Comparison of ENCODE assay signal across 20 cellular contexts in genomic region chr5:463301-463700, GRCh38. TPM values are rescaled to one million over a fixed set of nuclear protein-coding genes. Genes with fewer than 3 reads are reported as not detected.
A peak's percentile ranks its signal among the peaks of the same experiment; 100 is the strongest.
DNase-seq lines count a peak whose midpoint lies in the region; ATAC-seq and TF ChIP-seq lines count a peak whose summit lies in the region.
"Had no signal": no experiment of that assay in that cellular context is flagged by ENCODE, and none has a peak within 500 bp of the region (broad histone marks: within the 10 kb centered on the region; RNA-seq: fewer than 3 reads in every experiment).

No MANE protein-coding gene starts in this region.

- ATAC-seq in activated naive CD8-positive, alpha-beta T cell treated with anti-CD3 and anti-CD28 coated beads, Interleukin-2, amount 50 U/mL, for 24 hours: no peak
- no peak for ATAC-seq in stimulated activated effector memory CD8-positive, alpha-beta T cell treated with anti-CD3 and anti-CD28 coated beads, Interleukin-12 subunit alpha, Interleukin-12 subunit beta, amount 100 ng/mL, for 72 hours
- ATAC-seq in HG02610 (IDR thresholded peaks at IDR 0.05; ENCODE audit: unreplicated experiment): no peak

- no peaks in the 10 kb centered on the region for H3K9me3 Mint-ChIP-seq in activated naive CD4-positive, alpha-beta T cell treated with anti-CD3 and anti-CD28 coated beads for 36 hours
- no peaks in the 10 kb centered on the region for H3K9me3 Mint-ChIP-seq in activated naive CD8-positive, alpha-beta T cell treated with anti-CD3 and anti-CD28 coated beads, Interleukin-2, amount 50 U/mL, for 24 hours
- no peaks in the 10 kb centered on the region for H3K9me3 Mint-ChIP-seq in stimulated activated effector memory CD8-positive, alpha-beta T cell treated with anti-CD3 and anti-CD28 coated beads, Interleukin-12 subunit alpha, Interleukin-12 subunit beta, amount 100 ng/mL, for 72 hours
- H3K9me3 Mint-ChIP-seq: CD14-positive monocyte; neural crest cell; T-helper 1 cell treated with Interleukin-12 subunit alpha and Interleukin-12 subunit beta and Interleukin-4 antibody, amounts not matched to agents 30 μg/mL and 1 μg/mL, for 36 hours had no signal

- TF ChIP-seq POLR2A in Peyer's patch (IDR thresholded peaks at IDR 0.05): no peak

- intact Hi-C loops in activated naive CD4-positive, alpha-beta T cell treated with anti-CD3 and anti-CD28 coated beads for 36 hours (cut with micrococcal nuclease): no loop called here

- CTCF ChIA-PET in activated naive CD4-positive, alpha-beta T cell treated with anti-CD3 and anti-CD28 coated beads for 36 hours (lab: Charles Lee): interaction anchor here (0.6 kb wide), 1 partner anchor 11 kb away, joined by 3 read pairs; no protein-coding TSS in a partner anchor

- H3K27ac ChIP-seq in Peyer's patch: no peak overlapping the region
- H3K27ac ChIP-seq: thoracic aorta, VCaP had no signal

- no peaks in the 10 kb centered on the region for H3K4me1 ChIP-seq in Peyer's patch

- H3K4me3 Mint-ChIP-seq in activated naive CD4-positive, alpha-beta T cell treated with anti-CD3 and anti-CD28 coated beads for 36 hours: no peak overlapping the region
- H3K4me3 Mint-ChIP-seq in activated naive CD8-positive, alpha-beta T cell treated with anti-CD3 and anti-CD28 coated beads, Interleukin-2, amount 50 U/mL, for 24 hours: no peak overlapping the region
- no peak overlapping the region for H3K4me3 Mint-ChIP-seq in stimulated activated effector memory CD8-positive, alpha-beta T cell treated with anti-CD3 and anti-CD28 coated beads, Interleukin-12 subunit alpha, Interleukin-12 subunit beta, amount 100 ng/mL, for 72 hours
- H3K4me3 Mint-ChIP-seq: CD14-positive monocyte; neural crest cell; T-helper 1 cell treated with Interleukin-12 subunit alpha and Interleukin-12 subunit beta and Interleukin-4 antibody, amounts not matched to agents 30 μg/mL and 1 μg/mL, for 36 hours had no signal

- peaks cover 55% of the 10 kb centered on the region for H3K4me1 Mint-ChIP-seq in activated naive CD4-positive, alpha-beta T cell treated with anti-CD3 and anti-CD28 coated beads for 36 hours (ENCODE audit: low read depth)
- H3K4me1 Mint-ChIP-seq in activated naive CD8-positive, alpha-beta T cell treated with anti-CD3 and anti-CD28 coated beads, Interleukin-2, amount 50 U/mL, for 24 hours: peaks cover 58% of the 10 kb centered on the region
- peaks cover 49% of the 10 kb centered on the region for H3K4me1 Mint-ChIP-seq in stimulated activated effector memory CD8-positive, alpha-beta T cell treated with anti-CD3 and anti-CD28 coated beads, Interleukin-12 subunit alpha, Interleukin-12 subunit beta, amount 100 ng/mL, for 72 hours
- H3K4me1 Mint-ChIP-seq: neural crest cell had no signal

- H3K9me3 ChIP-seq in Peyer's patch: no peaks in the 10 kb centered on the region
- H3K9me3 ChIP-seq: MG63, thoracic aorta had no signal

- peak overlapping the region; percentile 87 for H3K27ac Mint-ChIP-seq in activated naive CD4-positive, alpha-beta T cell treated with anti-CD3 and anti-CD28 coated beads for 36 hours
- H3K27ac Mint-ChIP-seq in activated naive CD8-positive, alpha-beta T cell treated with anti-CD3 and anti-CD28 coated beads, Interleukin-2, amount 50 U/mL, for 24 hours: peak overlapping the region; percentile 83
- peak overlapping the region; percentile 26 for H3K27ac Mint-ChIP-seq in stimulated activated effector memory CD8-positive, alpha-beta T cell treated with anti-CD3 and anti-CD28 coated beads, Interleukin-12 subunit alpha, Interleukin-12 subunit beta, amount 100 ng/mL, for 72 hours

- H3K4me3 ChIP-seq in Peyer's patch: no peak overlapping the region
- H3K4me3 ChIP-seq: MG63, thoracic aorta had no signal

- H3K27me3 ChIP-seq in Peyer's patch: no peaks in the 10 kb centered on the region
- H3K27me3 ChIP-seq: MG63 had no signal

- H3K36me3 Mint-ChIP-seq in activated naive CD4-positive, alpha-beta T cell treated with anti-CD3 and anti-CD28 coated beads for 36 hours (ENCODE audit: low read depth): peaks cover 45% of the 10 kb centered on the region
- peaks cover 56% of the 10 kb centered on the region for H3K36me3 Mint-ChIP-seq in activated naive CD8-positive, alpha-beta T cell treated with anti-CD3 and anti-CD28 coated beads, Interleukin-2, amount 50 U/mL, for 24 hours (ENCODE audit: low read depth)
- peaks cover 63% of the 10 kb centered on the region for H3K36me3 Mint-ChIP-seq in stimulated activated effector memory CD8-positive, alpha-beta T cell treated with anti-CD3 and anti-CD28 coated beads, Interleukin-12 subunit alpha, Interleukin-12 subunit beta, amount 100 ng/mL, for 72 hours

- no peak for TF ChIP-seq CTCF in Peyer's patch (IDR thresholded peaks at IDR 0.05)

- no peak for DNase-seq in activated naive CD4-positive, alpha-beta T cell treated with anti-CD3 and anti-CD28 coated beads for 36 hours
- DNase-seq in activated naive CD4-positive, alpha-beta T cell treated with anti-CD3 and anti-CD28 coated beads, Interleukin-2, amount 50 U/mL, for 16 hours: no peak
- peak in 2 of 3 donors; percentile 18 to 26 for DNase-seq in Peyer's patch
- DNase-seq in activated naive CD8-positive, alpha-beta T cell treated with anti-CD3 and anti-CD28 coated beads, Interleukin-2, amount 50 U/mL, for 24 hours: no peak
- DNase-seq in stimulated activated effector memory CD8-positive, alpha-beta T cell treated with anti-CD3 and anti-CD28 coated beads, Interleukin-12 subunit alpha, Interleukin-12 subunit beta, amount 100 ng/mL, for 72 hours (ENCODE audit: low spot score in 2 of 2): no peak
- DNase-seq in Kasumi-1 (lab: John Stamatoyannopoulos, UW): no peak
- DNase-seq in stimulated activated CD4-positive, alpha-beta T cell treated with anti-CD3 and anti-CD28 coated beads, Interleukin-1b, Interleukin-23, amount 100 ng/mL, for 48 hours: no peak
- DNase-seq: DMS53, foreskin fibroblast, IMR-90, mesendoderm, MG63, NCI-H1417, NCI-H2107 had no signal

- H3K27me3 Mint-ChIP-seq in activated naive CD4-positive, alpha-beta T cell treated with anti-CD3 and anti-CD28 coated beads for 36 hours (ENCODE audit: low read depth): no peaks in the 10 kb centered on the region
- no peaks in the 10 kb centered on the region for H3K27me3 Mint-ChIP-seq in activated naive CD8-positive, alpha-beta T cell treated with anti-CD3 and anti-CD28 coated beads, Interleukin-2, amount 50 U/mL, for 24 hours

- H3K36me3 ChIP-seq in Peyer's patch: peaks cover 0 to 85% (median 0%) of the 10 kb centered on the region in 3 donors

RNA-seq across cellular contexts. Expression of gene EXOC3, which starts 20.3 kb away (rescaled TPM):
- 10 to 100 TPM; 41.6 to 41.7 TPM for total RNA-seq in activated naive CD4-positive, alpha-beta T cell treated with anti-CD3 and anti-CD28 coated beads for 36 hours
- total RNA-seq in Peyer's patch: 100 to 1,000 TPM in 3 of 4 donors, 10 to 100 TPM in 1; 74.3 to 201 (median 141) TPM

Comparison
In these comparisons a context has a peak if more than half of its experiments do, and no peak if none do; other contexts are left out.
1. DNase-seq: peak in Peyer's patch (2 of 3); none in activated naive CD4-positive, alpha-beta T cell treated with anti-CD3 and anti-CD28 coated beads for 36 hours (single experiment), activated naive CD4-positive, alpha-beta T cell treated with anti-CD3 and anti-CD28 coated beads, Interleukin-2, amount 50 U/mL, for 16 hours (single experiment), activated naive CD8-positive, alpha-beta T cell treated with anti-CD3 and anti-CD28 coated beads, Interleukin-2, amount 50 U/mL, for 24 hours (single experiment), stimulated activated effector memory CD8-positive, alpha-beta T cell treated with anti-CD3 and anti-CD28 coated beads, Interleukin-12 subunit alpha, Interleukin-12 subunit beta, amount 100 ng/mL, for 72 hours (0 of 2), Kasumi-1 (0 of 2) and stimulated activated CD4-positive, alpha-beta T cell treated with anti-CD3 and anti-CD28 coated beads, Interleukin-1b, Interleukin-23, amount 100 ng/mL, for 48 hours (single experiment).
2. H3K27ac Mint-ChIP-seq: peak in every context shown above with its lines; median percentile 87 in activated naive CD4-positive, alpha-beta T cell treated with anti-CD3 and anti-CD28 coated beads for 36 hours; 83 in activated naive CD8-positive, alpha-beta T cell treated with anti-CD3 and anti-CD28 coated beads, Interleukin-2, amount 50 U/mL, for 24 hours; 26 in stimulated activated effector memory CD8-positive, alpha-beta T cell treated with anti-CD3 and anti-CD28 coated beads, Interleukin-12 subunit alpha, Interleukin-12 subunit beta, amount 100 ng/mL, for 72 hours.